In genomic region chr5:139392324-139392677, GRCh38 we compare ENCODE assay signal across 8 cellular contexts. TPM values are rescaled to one million over a fixed set of nuclear protein-coding genes. Genes with fewer than 3 reads are reported as not detected.
DNase-seq lines count a peak whose midpoint lies in the region; ATAC-seq, FAIRE-seq and TF ChIP-seq lines count a peak whose summit lies in the region.

No MANE protein-coding gene starts in this region.

- FAIRE-seq in astrocyte (lab: Jason Lieb, UNC): no peak

- H3K36me3 ChIP-seq in Caco-2 (ENCODE audit: control insufficient read depth, insufficient read depth, low read length) (no peaks in the 10 kb centered on the region), astrocyte (ENCODE audit: insufficient read depth, low read length) (no peaks in the 10 kb centered on the region)

- H3K9me3 ChIP-seq in Caco-2 (no peaks in the 10 kb centered on the region), astrocyte (ENCODE audit: insufficient read depth, low read depth, low read length) (no peaks in the 10 kb centered on the region)

- CTCF ChIA-PET in Caco-2 (lab: Charles Lee): interaction anchor here (0.6 to 1.2 kb wide), 3 partner anchors 11 to 69 kb away, joined by 3 to 5 read pairs (median 3); partner anchors contain the start of gene SPATA24

- no peak for TF ChIP-seq CTCF in Caco-2 (IDR thresholded peaks at IDR 0.05; ENCODE audit: insufficient read depth in 1 of 2, low read depth in 1 of 2, low read length in 1 of 2, severe bottlenecking in 1 of 2, unreplicated experiment in 1 of 2)
- no peak for TF ChIP-seq CTCF in astrocyte (IDR thresholded peaks at IDR 0.05; ENCODE audit: insufficient read depth, low read depth, low read length)

- POLR2A ChIA-PET in Caco-2 (lab: Charles Lee): no interaction called here
- POLR2A ChIA-PET in naive thymus-derived CD8-positive, alpha-beta T cell (lab: Charles Lee): interaction anchor here (0.5 to 4.0 kb wide), 7 partner anchors 11 to 819 kb away, joined by 3 to 19 read pairs (median 5); partner anchors contain the start of genes DNAJC18, MATR3, PAIP2 and SPATA24

- DNase-seq in Caco-2 (no peak), astrocyte (ENCODE audit: low read depth) (no peak), SKM-1 (lab: John Stamatoyannopoulos, UW; ENCODE audit: unreplicated experiment) (no peak), C1 segment of cervical spinal cord (lab: John Stamatoyannopoulos, UW) (no peak)
- DNase-seq in naive thymus-derived CD8-positive, alpha-beta T cell: no peak
- DNase-seq in activated CD8-positive, alpha-beta memory T cell treated with anti-CD3 and anti-CD28 coated beads for 24 hours: no peak

- H3K4me1 Mint-ChIP-seq in Caco-2 (ENCODE audit: low read depth, unreplicated experiment): peaks cover 9% of the 10 kb centered on the region
- peaks cover 4% of the 10 kb centered on the region for H3K4me1 Mint-ChIP-seq in astrocyte (ENCODE audit: low read depth, unreplicated experiment)
- H3K4me1 Mint-ChIP-seq in naive thymus-derived CD8-positive, alpha-beta T cell: peaks cover 21 to 46% (median 44%) of the 10 kb centered on the region in 4 donors

- H3K9ac ChIP-seq in astrocyte (ENCODE audit: low read length): no peak overlapping the region

- peak; percentile 10 for ATAC-seq in HG02970 (IDR thresholded peaks at IDR 0.05; ENCODE audit: low FRiP score, unreplicated experiment)
- peak; percentile 38 to 40 for ATAC-seq in naive thymus-derived CD8-positive, alpha-beta T cell
- ATAC-seq in GM21717 (IDR thresholded peaks at IDR 0.05; ENCODE audit: unreplicated experiment): no peak

- H3K27ac ChIP-seq in astrocyte (ENCODE audit: low read depth, low read length): no peak overlapping the region

- H3K9me3 Mint-ChIP-seq in Caco-2 (ENCODE audit: unreplicated experiment) (no peaks in the 10 kb centered on the region), astrocyte (ENCODE audit: unreplicated experiment) (no peaks in the 10 kb centered on the region)
- no peaks in the 10 kb centered on the region for H3K9me3 Mint-ChIP-seq in naive thymus-derived CD8-positive, alpha-beta T cell

- H3K27me3 Mint-ChIP-seq in Caco-2 (ENCODE audit: insufficient read depth, unreplicated experiment) (no peaks in the 10 kb centered on the region), astrocyte (ENCODE audit: low read depth, unreplicated experiment) (peaks cover 28% of the 10 kb centered on the region)
- H3K27me3 Mint-ChIP-seq in naive thymus-derived CD8-positive, alpha-beta T cell: peaks cover 0 to 1% (median 0%) of the 10 kb centered on the region in 5 donors

- no TSS peak for BruUV-seq in Caco-2 (replicated peaks; lab: Mats Ljungman, UMichigan)

- H3K4me1 ChIP-seq in Caco-2 (peaks cover 22% of the 10 kb centered on the region), astrocyte (ENCODE audit: insufficient read depth, low read length) (peaks cover 11% of the 10 kb centered on the region)

- peak overlapping the region; percentile 86 for H3K4me3 ChIP-seq in Caco-2 (ENCODE audit: low read depth, low read length)
- peak overlapping the region; percentile 49 for H3K4me3 ChIP-seq in astrocyte (ENCODE audit: insufficient read depth, low read depth, low read length)

- H3K27me3 ChIP-seq in Caco-2 (replicated peaks; ENCODE audit: control insufficient read depth, insufficient read depth, low read length): no peaks in the 10 kb centered on the region
- H3K27me3 ChIP-seq in astrocyte (ENCODE audit: insufficient read depth, low read length): peaks cover 18% of the 10 kb centered on the region

- H3K79me2 ChIP-seq in astrocyte (ENCODE audit: insufficient read depth, low read length): no peaks in the 10 kb centered on the region

- H3K36me3 Mint-ChIP-seq in Caco-2 (ENCODE audit: insufficient read depth, unreplicated experiment) (peaks cover 14% of the 10 kb centered on the region), astrocyte (ENCODE audit: low read depth, unreplicated experiment) (peaks cover 6% of the 10 kb centered on the region)
- H3K36me3 Mint-ChIP-seq in naive thymus-derived CD8-positive, alpha-beta T cell: no peaks in the 10 kb centered on the region

- intact Hi-C loops in Caco-2 (cut with micrococcal nuclease; ENCODE audit: unreplicated experiment): no loop called here

- peak overlapping the region; percentile 82 for H3K4me3 Mint-ChIP-seq in Caco-2 (ENCODE audit: unreplicated experiment)
- no peak overlapping the region for H3K4me3 Mint-ChIP-seq in astrocyte (ENCODE audit: unreplicated experiment)
- peak overlapping the region in 9 of 10 donors; percentile 84 to 94 (median 90) for H3K4me3 Mint-ChIP-seq in naive thymus-derived CD8-positive, alpha-beta T cell

- H3K4me2 ChIP-seq in astrocyte (ENCODE audit: low read length): peak overlapping the region; percentile 81

- H4K20me1 ChIP-seq in astrocyte (ENCODE audit: insufficient read depth, low read length): peaks cover 3% of the 10 kb centered on the region

- H2AFZ ChIP-seq in astrocyte (ENCODE audit: low read depth, low read length): peak overlapping the region; percentile 71

- H3K27ac Mint-ChIP-seq in Caco-2 (ENCODE audit: unreplicated experiment) (peak overlapping the region; percentile 79), astrocyte (ENCODE audit: unreplicated experiment) (no peak overlapping the region)
- peak overlapping the region in 2 of 10 donors; percentile 68 to 89 for H3K27ac Mint-ChIP-seq in naive thymus-derived CD8-positive, alpha-beta T cell

RNA-seq across cellular contexts. Expression of gene MZB1, which starts 2.6 kb away (rescaled TPM):
- total RNA-seq in Caco-2 (2022): not detected in 2 replicates
- total RNA-seq in astrocyte: 0.22 TPM in 1 of 2 replicates, not detected in the other
- 1 to 10 TPM; 2.2 to 2.5 TPM for total RNA-seq in naive thymus-derived CD8-positive, alpha-beta T cell
- under 1 TPM in 2 of 3 donors, not detected in 1; 0.37 to 0.84 TPM for polyA plus RNA-seq in naive thymus-derived CD8-positive, alpha-beta T cell

RNA-seq across cellular contexts. Expression of gene PROB1, which starts 2.6 kb away (rescaled TPM):
- total RNA-seq in Caco-2 (2022) (2.7 and 2.9 TPM in 2 replicates), astrocyte (0.59 and 0.60 TPM in 2 replicates)
- total RNA-seq in naive thymus-derived CD8-positive, alpha-beta T cell: under 1 TPM; 0.75 to 0.88 TPM
- under 1 TPM; 0.03 to 0.32 (median 0.11) TPM for polyA plus RNA-seq in naive thymus-derived CD8-positive, alpha-beta T cell

RNA-seq across cellular contexts. Expression of gene SLC23A1, which starts 9.2 kb away (rescaled TPM):
- total RNA-seq in Caco-2 (2022): 20.4 and 24.0 TPM in 2 replicates
- not detected in 2 replicates for total RNA-seq in astrocyte
- under 1 TPM in 1 of 2 experiments, not detected in 1; 0.34 TPM for total RNA-seq in naive thymus-derived CD8-positive, alpha-beta T cell
- polyA plus RNA-seq in naive thymus-derived CD8-positive, alpha-beta T cell: under 1 TPM in 1 of 3 donors, not detected in 2; 0.15 TPM

RNA-seq across cellular contexts. Expression of gene SPATA24, which starts 11.6 kb away (rescaled TPM):
- total RNA-seq in Caco-2 (2022): 10.1 and 10.2 TPM in 2 replicates
- total RNA-seq in astrocyte: 4.5 and 5.2 TPM in 2 replicates
- total RNA-seq in naive thymus-derived CD8-positive, alpha-beta T cell: 1 to 10 TPM; 4.4 to 4.6 TPM
- polyA plus RNA-seq in naive thymus-derived CD8-positive, alpha-beta T cell: 1 to 10 TPM; 2.9 to 8.7 (median 4.3) TPM

RNA-seq across cellular contexts. Expression of gene DNAJC18, which starts 47.0 kb away (rescaled TPM):
- total RNA-seq in Caco-2 (2022) (12.5 and 14.1 TPM in 2 replicates), astrocyte (18.8 and 21.4 TPM in 2 replicates)
- total RNA-seq in naive thymus-derived CD8-positive, alpha-beta T cell: 1 to 10 TPM; 3.8 to 5.5 TPM
- polyA plus RNA-seq in naive thymus-derived CD8-positive, alpha-beta T cell: 1 to 10 TPM; 2.8 to 9.1 (median 5.1) TPM

Comparison
In these comparisons a context has a peak if more than half of its experiments do, and no peak if none do; other contexts are left out.
1. RNA of gene SLC23A1, which starts 9.2 kb away (total RNA-seq): 20.4 to 24.0 TPM in Caco-2; 0.34 TPM in naive thymus-derived CD8-positive, alpha-beta T cell and not detected in astrocyte; every median in the first group is over 10 times any median in the second.